Comparison of ENCODE assay signal across 14 cellular contexts in the genomic region with DNA sequence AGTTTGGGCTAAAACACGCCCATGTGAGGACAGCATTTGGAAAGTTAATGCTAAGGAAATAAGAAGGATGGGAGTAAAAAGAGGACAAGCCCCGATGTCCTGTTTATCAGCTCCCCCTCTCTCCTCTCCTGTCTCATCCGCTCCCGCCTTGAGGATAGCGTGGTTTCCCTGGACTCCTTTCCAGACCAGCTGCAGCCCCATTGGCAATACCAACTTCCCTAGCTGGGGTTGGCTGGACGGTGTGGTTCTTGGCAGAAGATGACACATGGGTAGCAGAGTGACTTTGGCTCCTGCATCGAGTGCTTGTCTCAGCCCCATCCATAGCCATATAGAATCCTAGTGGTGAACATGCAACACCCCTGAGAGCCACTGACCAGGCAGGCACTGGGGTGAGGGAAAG.
"Had no signal": no experiment of that assay in that cellular context is flagged by ENCODE, and none has a peak within 500 bp of the region (broad histone marks: within the 10 kb centered on the region; RNA-seq: fewer than 3 reads in every experiment).

No MANE protein-coding gene starts in this region.

- DNase-seq: activated CD4-positive, alpha-beta T cell treated with anti-CD3 and anti-CD28 coated beads, Interleukin-2, amount 50 U/mL, for 48 hours; activated CD4-positive, CD25-positive, alpha-beta regulatory T cell treated with anti-CD3 and anti-CD28 coated beads, Interleukin-2, amount 50 U/mL, for 72 hours; activated gamma-delta T cell; activated T-cell treated with anti-CD3 and anti-CD28 coated beads, Interleukin-2, amount 50 U/mL, for 4 hours; amygdala; brain microvascular endothelial cell; hypothalamus; left cardiac atrium; natural killer cell; stimulated activated CD4-positive, alpha-beta T cell treated with anti-CD3 and anti-CD28 coated beads, Interleukin-15, amount 100 ng/mL, for 24 hours; stimulated activated CD4-positive, alpha-beta T cell treated with anti-CD3 and anti-CD28 coated beads, Interleukin-4, amount 100 ng/mL, for 24 hours; uterus had no signal

- H3K4me1 ChIP-seq: uterus had no signal

- H3K27me3 ChIP-seq: brain microvascular endothelial cell, thyroid gland, uterus had no signal

- H3K4me3 ChIP-seq: lung, thyroid gland, uterus had no signal

- H3K36me3 ChIP-seq: brain microvascular endothelial cell, thyroid gland, uterus had no signal

- ATAC-seq: activated T-cell treated with anti-CD3 and anti-CD28 coated beads, Interleukin-2, amount 50 U/mL, for 4 hours; left cardiac atrium; natural killer cell had no signal

- H3K9me3 ChIP-seq: thyroid gland, uterus had no signal

- H3K27ac ChIP-seq: brain microvascular endothelial cell, uterus had no signal
